Comparison of ENCODE assay signal across 25 cellular contexts in genomic region chr7:57348646-57349269, GRCh38.
"Had no signal": no experiment of that assay in that cellular context is flagged by ENCODE, and none has a peak within 500 bp of the region (broad histone marks: within the 10 kb centered on the region; RNA-seq: fewer than 3 reads in every experiment).

No MANE protein-coding gene starts in this region.

- ATAC-seq: activated CD8-positive, alpha-beta memory T cell treated with anti-CD3 and anti-CD28 coated beads, Interleukin-2, amount 10 ng/mL, durations not matched to agents 7 days and 5 days; activated T-cell treated with anti-CD3 and anti-CD28 coated beads, Interleukin-2, amount 50 U/mL, for 4 hours; K562 had no signal

- H3K4me3 ChIP-seq: K562, SK-N-MC had no signal

- DNase-seq: activated B cell treated with CpG ODN at 0.5 μM for 24 hours; activated CD4-positive, alpha-beta T cell treated with anti-CD3 and anti-CD28 coated beads for 1 hour; activated CD4-positive, alpha-beta T cell treated with anti-CD3 and anti-CD28 coated beads, Interleukin-2, amount 10 ng/mL, durations not matched to agents 24 days and 14 days; activated CD4-positive, alpha-beta T cell treated with anti-CD3 and anti-CD28 coated beads, Interleukin-2, amount 50 U/mL, for 48 hours; activated CD8-positive, alpha-beta memory T cell treated with anti-CD3 and anti-CD28 coated beads, Interleukin-2, amount 10 ng/mL, durations not matched to agents 7 days and 5 days; activated effector memory CD4-positive, alpha-beta T cell treated with anti-CD3 and anti-CD28 coated beads, Interleukin-2, amount 50 U/mL, for 16 hours; activated naive CD4-positive, alpha-beta T cell treated with anti-CD3 and anti-CD28 coated beads for 36 hours; activated T-cell treated with anti-CD3 and anti-CD28 coated beads, Interleukin-2, amount 50 U/mL, for 4 hours; caudate nucleus; Karpas-422; MM.1S; NCI-H1105; NCI-H1436; NCI-H1694 treated with DMSO at 0.1 percent for 48 hours; NCI-H2029 treated with DMSO at 0.1 percent for 48 hours; NCI-H345; NCI-H510A; NCI-H526 treated with DMSO at 0.1 percent for 48 hours; NCI-H82; OCI-M1; T-cell; T-helper 2 cell; T1000 had no signal

- H3K27ac ChIP-seq: SK-N-MC had no signal
